15 cellular contexts compared by ENCODE assay signal in genomic region chr3:193974147-193974546, GRCh38.
DNase-seq lines count a peak whose midpoint lies in the region; ATAC-seq and TF ChIP-seq lines count a peak whose summit lies in the region.
"Had no signal": no experiment of that assay in that cellular context is flagged by ENCODE, and none has a peak within 500 bp of the region (broad histone marks: within the 10 kb centered on the region; RNA-seq: fewer than 3 reads in every experiment).

No MANE protein-coding gene starts in this region.

- H3K27ac Mint-ChIP-seq in GM23338 = no peak overlapping the region
- H3K27ac Mint-ChIP-seq: activated CD8-positive, alpha-beta T cell treated with anti-CD3 and anti-CD28 coated beads, Interleukin-2, amount 10 ng/mL, durations not matched to agents 7 days and 5 days; CD8-positive, alpha-beta T cell had no signal

- DNase-seq in GM23338 (ENCODE audit: low spot score) (no peak), astrocyte of the cerebellum (ENCODE audit: low read depth) (peak; percentile 81), kidney epithelial cell (ENCODE audit: low read depth) (peak; percentile 66), epidermal melanocyte (ENCODE audit: insufficient read length, low spot score) (no peak), DMS79 treated with DMSO at 0.1 percent for 48 hours (lab: John Stamatoyannopoulos, UW) (no peak)
- DNase-seq: activated CD8-positive, alpha-beta T cell treated with anti-CD3 and anti-CD28 coated beads, Interleukin-2, amount 10 ng/mL, durations not matched to agents 7 days and 5 days; amniotic stem cell; CD8-positive, alpha-beta T cell; mucosa of descending colon; NCI-H1436; testis had no signal

- H3K27me3 Mint-ChIP-seq in GM23338 (ENCODE audit: insufficient read depth, low read depth, poor library complexity) = peaks cover 12% of the 10 kb centered on the region

- H3K4me3 Mint-ChIP-seq in GM23338 = no peak overlapping the region
- H3K4me3 Mint-ChIP-seq: activated CD8-positive, alpha-beta T cell treated with anti-CD3 and anti-CD28 coated beads, Interleukin-2, amount 10 ng/mL, durations not matched to agents 7 days and 5 days; CD8-positive, alpha-beta T cell had no signal

- peaks cover 28% of the 10 kb centered on the region for H3K4me1 ChIP-seq in GM23338 (ENCODE audit: insufficient read depth)
- H3K4me1 ChIP-seq in skeletal muscle satellite cell (ENCODE audit: control insufficient read depth, insufficient read depth, low read length) = peaks cover 14% of the 10 kb centered on the region
- H3K4me1 ChIP-seq: parathyroid adenoma, testis had no signal

- no peak overlapping the region for H2AFZ ChIP-seq in GM23338
- H2AFZ ChIP-seq: parathyroid adenoma had no signal

- no peaks in the 10 kb centered on the region for H3F3A ChIP-seq in GM23338 (replicated peaks; ENCODE audit: low read depth)

- H3K9me2 ChIP-seq in GM23338 (ENCODE audit: insufficient read depth) = no peaks in the 10 kb centered on the region

- no peaks in the 10 kb centered on the region for H3K9me3 ChIP-seq in skeletal muscle satellite cell (replicated peaks; ENCODE audit: low read length)
- H3K9me3 ChIP-seq: mucosa of descending colon, testis had no signal

- 0 out of 2 replicates have a peak overlapping the region, but pooled peaks have one; percentile 39 for H3K4me2 ChIP-seq in GM23338
- H3K4me2 ChIP-seq in skeletal muscle satellite cell (ENCODE audit: low read length) = peak overlapping the region; percentile 7
- H3K4me2 ChIP-seq: KMS-11 had no signal

- H3K36me3 Mint-ChIP-seq in GM23338 (ENCODE audit: low read depth) = no peaks in the 10 kb centered on the region
- H3K36me3 Mint-ChIP-seq: CD8-positive, alpha-beta T cell had no signal

- H3K36me3 ChIP-seq in GM23338 (ENCODE audit: insufficient read depth) (no peaks in the 10 kb centered on the region), kidney epithelial cell (ENCODE audit: control insufficient read depth, insufficient read depth, low read length) (no peaks in the 10 kb centered on the region), skeletal muscle satellite cell (ENCODE audit: insufficient read depth, low read length) (no peaks in the 10 kb centered on the region)

- H3K9ac ChIP-seq in skeletal muscle satellite cell (ENCODE audit: low read depth, low read length) = no peak overlapping the region
- H3K9ac ChIP-seq: KMS-11, parathyroid adenoma had no signal

- TF ChIP-seq CTCF in GM23338 (conservative IDR thresholded peaks at IDR 0.05; ENCODE audit: low read depth in 2 of 2) (no peak), astrocyte of the cerebellum (IDR thresholded peaks at IDR 0.05; ENCODE audit: low read depth, low read length, missing control alignments) (no peak), kidney epithelial cell (IDR thresholded peaks at IDR 0.05; ENCODE audit: insufficient read depth, low read length, poor library complexity, severe bottlenecking) (no peak)

- H4K20me1 ChIP-seq in GM23338 (replicated peaks; ENCODE audit: insufficient read depth) = no peaks in the 10 kb centered on the region

- H3K27me3 ChIP-seq in GM23338 (ENCODE audit: insufficient read depth) (no peaks in the 10 kb centered on the region), kidney epithelial cell (ENCODE audit: control insufficient read depth, insufficient read depth, low read length) (no peaks in the 10 kb centered on the region), skeletal muscle satellite cell (ENCODE audit: control insufficient read depth, insufficient read depth, low read length) (peaks cover 31% of the 10 kb centered on the region)
- H3K27me3 ChIP-seq: testis had no signal

- H3K9me3 Mint-ChIP-seq in GM23338 = no peaks in the 10 kb centered on the region
- H3K9me3 Mint-ChIP-seq: CD8-positive, alpha-beta T cell had no signal

- H3K4me1 Mint-ChIP-seq in GM23338 = peaks cover 51% of the 10 kb centered on the region

- ATAC-seq in GM23338 (no peak; the same call in 2 of the 3 replicates), HG03342 (IDR thresholded peaks at IDR 0.05; ENCODE audit: unreplicated experiment) (no peak)
- ATAC-seq: activated CD8-positive, alpha-beta T cell treated with anti-CD3 and anti-CD28 coated beads, Interleukin-2, amount 10 ng/mL, durations not matched to agents 7 days and 5 days; CD8-positive, alpha-beta T cell; mucosa of descending colon had no signal

- in situ Hi-C loops in astrocyte of the cerebellum (cut with HindIII; ENCODE audit: low sequenced_read_pairs) = loop anchor here (10.0 to 25.0 kb wide), 2 partner anchors 59 to 162 kb away; no protein-coding TSS in a partner anchor

- H3K79me2 ChIP-seq in GM23338 (replicated peaks; ENCODE audit: insufficient read depth) = no peaks in the 10 kb centered on the region
- H3K79me2 ChIP-seq: parathyroid adenoma had no signal

- no peak overlapping the region for H3K27ac ChIP-seq in GM23338 (ENCODE audit: low read depth)
- H3K27ac ChIP-seq: KMS-11, parathyroid adenoma, testis had no signal

- H3K4me3 ChIP-seq in GM23338 (no peak overlapping the region), astrocyte of the cerebellum (ENCODE audit: low read depth, low read length) (no peak overlapping the region), kidney epithelial cell (ENCODE audit: low read depth, low read length) (no peak overlapping the region), skeletal muscle satellite cell (ENCODE audit: low read length) (no peak overlapping the region)
- H3K4me3 ChIP-seq: mucosa of descending colon, testis had no signal

TF ChIP-seq in GM23338, 12 proteins besides CTCF, POLR2A, EP300 and RAD21 (continues in another document):
- TF ChIP-seq CREB1 (CRISPR knock-in tag; IDR thresholded peaks at IDR 0.05; ENCODE audit: low read depth) (no peak), EZH2 (IDR thresholded peaks at IDR 0.05; ENCODE audit: low read depth, unreplicated experiment) (no peak), ZNF331 (CRISPR knock-in tag; IDR thresholded peaks at IDR 0.05; ENCODE audit: low read depth) (no peak), NANOG (IDR thresholded peaks at IDR 0.05; ENCODE audit: borderline replicate concordance) (no peak), ZNF462 (CRISPR knock-in tag; IDR thresholded peaks at IDR 0.05) (no peak), JUNB (IDR thresholded peaks at IDR 0.05; ENCODE audit: unreplicated experiment) (no peak)

Comparison
In these comparisons a context has a peak if more than half of its experiments do, and no peak if none do; other contexts are left out.
1. DNase-seq: peak in astrocyte of the cerebellum (single experiment) and kidney epithelial cell (single experiment); none in GM23338 (single experiment), epidermal melanocyte (single experiment) and DMS79 treated with DMSO at 0.1 percent for 48 hours (single experiment).